ENCODE assay signal across 1 cellular context in the genomic region with DNA sequence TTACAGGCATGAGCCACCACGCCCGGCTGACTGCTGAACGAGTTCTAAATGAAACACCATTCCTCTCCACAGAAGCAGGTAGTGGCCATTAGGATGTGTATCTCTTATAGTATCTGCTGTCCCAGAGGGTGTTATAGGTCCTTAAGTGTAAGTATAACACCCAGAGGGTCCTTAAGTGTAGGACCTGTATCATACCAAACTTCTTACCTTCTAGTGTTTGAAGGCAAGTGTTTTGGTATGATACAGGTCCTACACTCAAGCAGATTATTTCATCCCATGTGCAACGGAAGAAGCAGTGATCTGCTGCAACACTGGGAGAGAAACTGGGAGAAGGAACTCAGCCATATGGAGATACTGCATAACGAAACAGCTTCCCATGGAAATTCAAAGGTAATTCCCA.
TF ChIP-seq lines count a peak whose summit lies in the region.

No MANE protein-coding gene starts in this region.

TF ChIP-seq in GM12878, 131 proteins besides CTCF, POLR2A, EP300 and RAD21:
- TF ChIP-seq, protein P1, sequence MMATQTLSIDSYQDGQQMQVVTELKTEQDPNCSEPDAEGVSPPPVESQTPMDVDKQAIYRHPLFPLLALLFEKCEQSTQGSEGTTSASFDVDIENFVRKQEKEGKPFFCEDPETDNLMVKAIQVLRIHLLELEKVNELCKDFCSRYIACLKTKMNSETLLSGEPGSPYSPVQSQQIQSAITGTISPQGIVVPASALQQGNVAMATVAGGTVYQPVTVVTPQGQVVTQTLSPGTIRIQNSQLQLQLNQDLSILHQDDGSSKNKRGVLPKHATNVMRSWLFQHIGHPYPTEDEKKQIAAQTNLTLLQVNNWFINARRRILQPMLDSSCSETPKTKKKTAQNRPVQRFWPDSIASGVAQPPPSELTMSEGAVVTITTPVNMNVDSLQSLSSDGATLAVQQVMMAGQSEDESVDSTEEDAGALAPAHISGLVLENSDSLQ (IDR thresholded peaks at IDR 0.05): no peak
- TF ChIP-seq, protein P2, sequence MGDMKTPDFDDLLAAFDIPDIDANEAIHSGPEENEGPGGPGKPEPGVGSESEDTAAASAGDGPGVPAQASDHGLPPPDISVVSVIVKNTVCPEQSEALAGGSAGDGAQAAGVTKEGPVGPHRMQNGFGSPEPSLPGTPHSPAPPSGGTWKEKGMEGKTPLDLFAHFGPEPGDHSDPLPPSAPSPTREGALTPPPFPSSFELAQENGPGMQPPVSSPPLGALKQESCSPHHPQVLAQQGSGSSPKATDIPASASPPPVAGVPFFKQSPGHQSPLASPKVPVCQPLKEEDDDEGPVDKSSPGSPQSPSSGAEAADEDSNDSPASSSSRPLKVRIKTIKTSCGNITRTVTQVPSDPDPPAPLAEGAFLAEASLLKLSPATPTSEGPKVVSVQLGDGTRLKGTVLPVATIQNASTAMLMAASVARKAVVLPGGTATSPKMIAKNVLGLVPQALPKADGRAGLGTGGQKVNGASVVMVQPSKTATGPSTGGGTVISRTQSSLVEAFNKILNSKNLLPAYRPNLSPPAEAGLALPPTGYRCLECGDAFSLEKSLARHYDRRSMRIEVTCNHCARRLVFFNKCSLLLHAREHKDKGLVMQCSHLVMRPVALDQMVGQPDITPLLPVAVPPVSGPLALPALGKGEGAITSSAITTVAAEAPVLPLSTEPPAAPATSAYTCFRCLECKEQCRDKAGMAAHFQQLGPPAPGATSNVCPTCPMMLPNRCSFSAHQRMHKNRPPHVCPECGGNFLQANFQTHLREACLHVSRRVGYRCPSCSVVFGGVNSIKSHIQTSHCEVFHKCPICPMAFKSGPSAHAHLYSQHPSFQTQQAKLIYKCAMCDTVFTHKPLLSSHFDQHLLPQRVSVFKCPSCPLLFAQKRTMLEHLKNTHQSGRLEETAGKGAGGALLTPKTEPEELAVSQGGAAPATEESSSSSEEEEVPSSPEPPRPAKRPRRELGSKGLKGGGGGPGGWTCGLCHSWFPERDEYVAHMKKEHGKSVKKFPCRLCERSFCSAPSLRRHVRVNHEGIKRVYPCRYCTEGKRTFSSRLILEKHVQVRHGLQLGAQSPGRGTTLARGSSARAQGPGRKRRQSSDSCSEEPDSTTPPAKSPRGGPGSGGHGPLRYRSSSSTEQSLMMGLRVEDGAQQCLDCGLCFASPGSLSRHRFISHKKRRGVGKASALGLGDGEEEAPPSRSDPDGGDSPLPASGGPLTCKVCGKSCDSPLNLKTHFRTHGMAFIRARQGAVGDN (IDR thresholded peaks at IDR 0.05): no peak
- TF ChIP-seq NR2C2 (IDR thresholded peaks at IDR 0.05; ENCODE audit: borderline replicate concordance, control insufficient read depth, insufficient read length, low read depth) (no peak), NFXL1 (IDR thresholded peaks at IDR 0.05; ENCODE audit: borderline replicate concordance) (peak; percentile 59), CREB1 (IDR thresholded peaks at IDR 0.05; ENCODE audit: low read depth) (no peak)
